In genomic region chrX:23902419-23902818, GRCh38 we compare ENCODE assay signal across 7 cellular contexts. TPM values are rescaled to one million over a fixed set of nuclear protein-coding genes. Genes with fewer than 3 reads are reported as not detected.
DNase-seq lines count a peak whose midpoint lies in the region; ATAC-seq, FAIRE-seq and TF ChIP-seq lines count a peak whose summit lies in the region.

No MANE protein-coding gene starts in this region.

- H3K4me1 ChIP-seq in Loucy (ENCODE audit: insufficient read depth, low read length, poor library complexity, severe bottlenecking) (peaks cover 19% of the 10 kb centered on the region), gastroesophageal sphincter (peaks cover 0 to 51% (median 3%) of the 10 kb centered on the region in 3 donors), prostate gland (replicated peaks) (no peaks in the 10 kb centered on the region)

- H3K4me3 ChIP-seq in GM08714 (ENCODE audit: low read length) (peak overlapping the region; percentile 32; the same call in 1 of the 2 replicates), Loucy (ENCODE audit: low read length, poor library complexity, severe bottlenecking) (peak overlapping the region; percentile 35), gastroesophageal sphincter (peak overlapping the region in 1 of 2 donors; percentile 19), prostate gland (no peak overlapping the region)

- H3K9me3 ChIP-seq in Loucy (ENCODE audit: insufficient read depth, low read depth, low read length) = no peaks in the 10 kb centered on the region
- no peaks in the 10 kb centered on the region for H3K9me3 ChIP-seq in gastroesophageal sphincter
- H3K9me3 ChIP-seq in prostate gland = no peaks in the 10 kb centered on the region

- peak; percentile 70 for FAIRE-seq in TTC549 (lab: Jason Lieb, UNC)

- peak overlapping the region; percentile 31 to 68 (median 42) for H3K27ac ChIP-seq in gastroesophageal sphincter
- peak overlapping the region; percentile 67 to 68 for H3K27ac ChIP-seq in prostate gland

- TF ChIP-seq POLR2A in gastroesophageal sphincter (IDR thresholded peaks at IDR 0.05) = no peak
- no peak for TF ChIP-seq POLR2A in prostate gland (IDR thresholded peaks at IDR 0.05)

- WGBS in gastroesophageal sphincter (ENCODE audit: low coverage in 1 of 2), 2 donors = 0 to 3% methylated on average over 2 of the region's 2 CpGs
- WGBS in prostate gland = 0% methylated on average over 2 of the region's 2 CpGs

- peak overlapping the region; percentile 61 for H3K9ac ChIP-seq in Loucy (ENCODE audit: low read depth, low read length, poor library complexity, severe bottlenecking)

- peak; percentile 49 for ATAC-seq in gastroesophageal sphincter
- no peak for ATAC-seq in GM18873 (IDR thresholded peaks at IDR 0.05; ENCODE audit: low FRiP score, unreplicated experiment)
- ATAC-seq in GM21529 (IDR thresholded peaks at IDR 0.05; ENCODE audit: unreplicated experiment) = no peak

- TF ChIP-seq CTCF in Loucy (conservative IDR thresholded peaks at IDR 0.05; ENCODE audit: low read length) (peak; percentile 61), gastroesophageal sphincter (IDR thresholded peaks at IDR 0.05) (peak; percentile 19 to 58 (median 49)), prostate gland (IDR thresholded peaks at IDR 0.05) (peak in 3 of 4 experiments; percentile 27 to 80 (median 64))

- peak overlapping the region; percentile 50 for H3K4me2 ChIP-seq in Loucy (ENCODE audit: low read depth, low read length, poor library complexity, severe bottlenecking)

- peak; percentile 22 for DNase-seq in prostate gland (ENCODE audit: low spot score)

- H3F3A ChIP-seq in Loucy (ENCODE audit: low read depth) = no peaks in the 10 kb centered on the region

- H3K9me2 ChIP-seq in Loucy (replicated peaks; ENCODE audit: low read depth, low read length) = no peaks in the 10 kb centered on the region

- H3K36me3 ChIP-seq in Loucy (ENCODE audit: insufficient read depth, low read length) = no peaks in the 10 kb centered on the region
- no peaks in the 10 kb centered on the region for H3K36me3 ChIP-seq in gastroesophageal sphincter
- no peaks in the 10 kb centered on the region for H3K36me3 ChIP-seq in prostate gland

- intact Hi-C loops in prostate gland (cut with DNase I) = loop anchor here (1.0 to 10.0 kb wide), 5 partner anchors 120 to 242 kb away; partner anchors contain the start of genes EIF2S3, KLHL15 and ZFX

- no peak overlapping the region for H2AFZ ChIP-seq in Loucy (ENCODE audit: low read length)

- H3K79me2 ChIP-seq in Loucy (ENCODE audit: insufficient read depth, low read length) = peaks cover 5% of the 10 kb centered on the region

- no peaks in the 10 kb centered on the region for H4K20me1 ChIP-seq in Loucy (ENCODE audit: insufficient read depth, low read length, poor library complexity, severe bottlenecking)

- TF ChIP-seq EP300 in gastroesophageal sphincter (IDR thresholded peaks at IDR 0.05) = no peak

- H3K27me3 ChIP-seq in Loucy (ENCODE audit: insufficient read depth, low read length, poor library complexity, severe bottlenecking) (no peaks in the 10 kb centered on the region), gastroesophageal sphincter (no peaks in the 10 kb centered on the region), prostate gland (replicated peaks; ENCODE audit: insufficient read depth) (no peaks in the 10 kb centered on the region)

RNA-seq across cellular contexts. Expression of gene APOO, which starts 5.3 kb away (rescaled TPM):
- total RNA-seq in gastroesophageal sphincter (10 to 100 TPM in 1 of 4 donors, 1 to 10 TPM in 3; 4.5 to 19.8 (median 8.7) TPM), prostate gland (10 to 100 TPM; 12.3 to 17.3 TPM)

RNA-seq across cellular contexts. Expression of gene CXorf58, which starts 5.4 kb away (rescaled TPM):
- total RNA-seq in gastroesophageal sphincter (under 1 TPM in 1 of 4 donors, not detected in 3; 0.15 TPM), prostate gland (under 1 TPM in 1 of 2 donors, not detected in 1; 0.14 TPM)

Comparison
In these comparisons a context has a peak if more than half of its experiments do, and no peak if none do; other contexts are left out.
1. H3K4me3 ChIP-seq: peak in GM08714 (single experiment) and Loucy (single experiment); none in prostate gland (0 of 2).
2. Peak in every context shown above with its lines, with median percentiles within 50 percentile points of each other: CTCF ChIP-seq.